23 cellular contexts compared by ENCODE assay signal in the genomic region with DNA sequence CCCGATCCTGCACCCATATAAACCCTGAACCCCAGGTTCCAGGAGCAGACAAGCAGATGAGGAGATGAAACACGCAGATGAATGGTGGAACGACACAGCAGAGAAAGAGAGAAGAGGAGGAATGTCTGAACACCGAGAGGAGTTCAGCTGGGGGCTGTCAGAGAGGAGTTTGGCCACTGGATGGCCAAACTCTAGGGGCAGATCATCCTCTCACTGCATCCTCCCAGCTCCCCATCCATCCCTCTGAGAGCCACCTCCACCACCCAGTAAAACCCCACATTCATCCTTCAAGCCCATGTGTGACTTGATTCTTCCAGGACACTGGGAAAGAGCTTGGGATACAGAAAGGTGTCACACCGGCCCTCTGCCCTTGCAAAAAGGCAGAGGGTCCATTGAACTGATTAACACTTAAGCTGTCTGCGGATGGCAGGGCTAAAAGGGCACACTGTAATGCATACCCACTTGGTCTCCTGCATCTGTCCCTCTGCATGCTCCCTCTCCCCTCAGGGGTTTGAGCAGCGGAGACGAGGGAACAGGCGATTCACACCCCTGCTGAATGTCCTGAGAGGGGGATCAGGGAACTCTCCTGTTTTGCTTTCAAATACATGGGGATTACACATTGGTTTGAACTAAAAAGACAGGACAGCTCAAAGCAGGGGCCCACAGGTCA.
"Had no signal": no experiment of that assay in that cellular context is flagged by ENCODE, and none has a peak within 500 bp of the region (broad histone marks: within the 10 kb centered on the region; RNA-seq: fewer than 3 reads in every experiment).

No MANE protein-coding gene starts in this region.

- H3K36me3 ChIP-seq: lower lobe of right lung, ovary, sigmoid colon, stomach, upper lobe of right lung had no signal

- H3K27me3 Mint-ChIP-seq: activated CD4-positive, alpha-beta T cell treated with anti-CD3 and anti-CD28 coated beads, Interleukin-2, amount 10 ng/mL, durations not matched to agents 24 days and 14 days; activated naive CD8-positive, alpha-beta T cell; central memory CD8-positive, alpha-beta T cell had no signal

- FAIRE-seq: frontal cortex had no signal

- DNase-seq: activated CD4-positive, alpha-beta T cell treated with anti-CD3 and anti-CD28 coated beads, Interleukin-2, amount 10 ng/mL, durations not matched to agents 24 days and 14 days; activated CD4-positive, CD25-positive, alpha-beta regulatory T cell; activated CD8-positive, alpha-beta memory T cell treated with anti-CD3 and anti-CD28 coated beads, Interleukin-2, amount 50 U/mL, for 4 hours; activated CD8-positive, alpha-beta T cell treated with anti-CD3 and anti-CD28 coated beads, Interleukin-2, amount 10 ng/mL, durations not matched to agents 7 days and 5 days; activated gamma-delta T cell; activated T-cell treated with anti-CD3 and anti-CD28 coated beads, Interleukin-2, amount 50 U/mL, for 48 hours; amniotic stem cell; body of pancreas; effector CD8-positive, alpha-beta T cell; head of caudate nucleus; left cardiac atrium; lower lobe of right lung; midbrain; ovary; sigmoid colon; stimulated activated CD4-positive, alpha-beta T cell treated with anti-CD3 and anti-CD28 coated beads, Interleukin-12 subunit alpha, Interleukin-12 subunit beta, amount 100 ng/mL, for 4 hours; stimulated activated CD4-positive, alpha-beta T cell treated with anti-CD3 and anti-CD28 coated beads, Interleukin-2, amount 100 ng/mL, for 24 hours; stomach; testis; upper lobe of right lung had no signal

- H3K4me3 ChIP-seq: body of pancreas, lower lobe of right lung, ovary, sigmoid colon, stomach, testis, upper lobe of right lung had no signal

- H3K27ac ChIP-seq: body of pancreas, lower lobe of right lung, ovary, sigmoid colon, stomach, testis, upper lobe of right lung had no signal

- H3K9me3 ChIP-seq: body of pancreas, lower lobe of right lung, ovary, sigmoid colon, stomach, testis, upper lobe of right lung had no signal

- H3K9me3 Mint-ChIP-seq: activated CD4-positive, alpha-beta T cell treated with anti-CD3 and anti-CD28 coated beads, Interleukin-2, amount 10 ng/mL, durations not matched to agents 24 days and 14 days; central memory CD8-positive, alpha-beta T cell had no signal

- ATAC-seq: activated CD8-positive, alpha-beta T cell treated with anti-CD3 and anti-CD28 coated beads, Interleukin-2, amount 10 ng/mL, durations not matched to agents 7 days and 5 days; body of pancreas; left cardiac atrium; lower lobe of right lung; upper lobe of right lung had no signal

- H3K4me1 Mint-ChIP-seq: activated CD4-positive, alpha-beta T cell treated with anti-CD3 and anti-CD28 coated beads, Interleukin-2, amount 10 ng/mL, durations not matched to agents 24 days and 14 days; central memory CD8-positive, alpha-beta T cell had no signal

- H3K27ac Mint-ChIP-seq: activated CD4-positive, alpha-beta T cell treated with anti-CD3 and anti-CD28 coated beads, Interleukin-2, amount 10 ng/mL, durations not matched to agents 24 days and 14 days; activated CD8-positive, alpha-beta T cell treated with anti-CD3 and anti-CD28 coated beads, Interleukin-2, amount 10 ng/mL, durations not matched to agents 7 days and 5 days; activated naive CD8-positive, alpha-beta T cell had no signal

- H3K4me1 ChIP-seq: body of pancreas, lower lobe of right lung, sigmoid colon, stomach, testis, upper lobe of right lung had no signal

- H3K4me3 Mint-ChIP-seq: activated CD4-positive, alpha-beta T cell treated with anti-CD3 and anti-CD28 coated beads, Interleukin-2, amount 10 ng/mL, durations not matched to agents 24 days and 14 days; activated CD8-positive, alpha-beta T cell treated with anti-CD3 and anti-CD28 coated beads, Interleukin-2, amount 10 ng/mL, durations not matched to agents 7 days and 5 days; activated naive CD8-positive, alpha-beta T cell; central memory CD8-positive, alpha-beta T cell had no signal

- H3K27me3 ChIP-seq: body of pancreas, ovary, sigmoid colon, stomach, testis, upper lobe of right lung had no signal
